In genomic region chr22:32534252-32535215, GRCh38 we compare ENCODE assay signal across 15 cellular contexts. TPM values are rescaled to one million over a fixed set of nuclear protein-coding genes. Genes with fewer than 3 reads are reported as not detected.
A peak's percentile ranks its signal among the peaks of the same experiment; 100 is the strongest.
DNase-seq lines count a peak whose midpoint lies in the region; ATAC-seq and TF ChIP-seq lines count a peak whose summit lies in the region.
"Had no signal": no experiment of that assay in that cellular context is flagged by ENCODE, and none has a peak within 500 bp of the region (broad histone marks: within the 10 kb centered on the region; RNA-seq: fewer than 3 reads in every experiment).

No MANE protein-coding gene starts in this region.

- H3K4me1 Mint-ChIP-seq in osteocyte (ENCODE audit: unreplicated experiment) = peaks cover 35% of the 10 kb centered on the region

- H3K4me3 ChIP-seq in mucosa of rectum (ENCODE audit: low read length in 2 of 2) (no peak overlapping the region), testis (no peak overlapping the region)
- H3K4me3 ChIP-seq: SK-N-MC had no signal

- no peak for TF ChIP-seq POLR2A in testis (IDR thresholded peaks at IDR 0.05)

- peak; percentile 2 for DNase-seq in LoVo (ENCODE audit: low spot score)
- no peak for DNase-seq in Right ventricle myocardium inferior (ENCODE audit: missing footprints)
- DNase-seq in testis = no peak
- no peak for DNase-seq in substantia nigra (lab: John Stamatoyannopoulos, UW)
- no peak for DNase-seq in T1000 (lab: John Stamatoyannopoulos, UW)
- DNase-seq in osteocyte (ENCODE audit: extremely low spot score, unreplicated experiment) = no peak
- DNase-seq: activated CD4-positive, CD25-positive, alpha-beta regulatory T cell treated with anti-CD3 and anti-CD28 coated beads, Interleukin-2, amount 50 U/mL, for 72 hours; CD4-positive, alpha-beta T cell; naive thymus-derived CD8-positive, alpha-beta T cell; NCI-H1092 treated with DMSO at 0.1 percent for 48 hours; NCI-H526 treated with DMSO at 0.1 percent for 48 hours; stimulated activated naive B cell treated with anti-CD40 and anti-IgM and Interleukin-4, amounts not matched to agents 10 μg/mL and 1 μg/mL and 100 μg/mL, for 72 hours had no signal

- peak; percentile 37 for ATAC-seq in Right ventricle myocardium inferior
- no peak for ATAC-seq in HG02759 (IDR thresholded peaks at IDR 0.05; ENCODE audit: unreplicated experiment)
- ATAC-seq: naive thymus-derived CD8-positive, alpha-beta T cell; stimulated activated naive B cell treated with anti-CD40 and anti-IgM and Interleukin-4, amounts not matched to agents 10 μg/mL and 1 μg/mL and 100 μg/mL, for 72 hours had no signal

- no peak overlapping the region for H3K27ac Mint-ChIP-seq in osteocyte (ENCODE audit: unreplicated experiment)
- H3K27ac Mint-ChIP-seq: CD4-positive, alpha-beta T cell; stimulated activated naive B cell treated with anti-CD40 and anti-IgM and Interleukin-4, amounts not matched to agents 10 μg/mL and 1 μg/mL and 100 μg/mL, for 72 hours had no signal

- peaks cover 10% of the 10 kb centered on the region for H3K27me3 Mint-ChIP-seq in osteocyte (ENCODE audit: unreplicated experiment)

- H3K9me3 ChIP-seq in mucosa of rectum (ENCODE audit: control insufficient read depth in 2 of 2, low read length in 2 of 2) = no peaks in the 10 kb centered on the region
- H3K9me3 ChIP-seq in testis = no peaks in the 10 kb centered on the region

- no peak overlapping the region for H3K4me3 Mint-ChIP-seq in osteocyte (ENCODE audit: unreplicated experiment)
- H3K4me3 Mint-ChIP-seq: CD4-positive, alpha-beta T cell; naive thymus-derived CD8-positive, alpha-beta T cell; stimulated activated naive B cell treated with anti-CD40 and anti-IgM and Interleukin-4, amounts not matched to agents 10 μg/mL and 1 μg/mL and 100 μg/mL, for 72 hours had no signal

- no peaks in the 10 kb centered on the region for H3K36me3 Mint-ChIP-seq in osteocyte (ENCODE audit: unreplicated experiment)

- H3K27me3 ChIP-seq in mucosa of rectum (ENCODE audit: control insufficient read depth in 2 of 2, insufficient read depth in 2 of 2, low read length in 2 of 2) (no peaks in the 10 kb centered on the region), testis (no peaks in the 10 kb centered on the region)

- H3K9me3 Mint-ChIP-seq in osteocyte (ENCODE audit: unreplicated experiment) = no peaks in the 10 kb centered on the region
- H3K9me3 Mint-ChIP-seq: CD4-positive, alpha-beta T cell had no signal

- 59 to 72% methylated on average over 15 of the region's 15 CpGs for WGBS in testis, 2 donors

- H3K36me3 ChIP-seq in mucosa of rectum (ENCODE audit: control insufficient read depth in 2 of 2, insufficient read depth in 2 of 2, low read length in 2 of 2) (no peaks in the 10 kb centered on the region), testis (ENCODE audit: low read depth, missing control alignments) (no peaks in the 10 kb centered on the region)

- H3K4me1 ChIP-seq in mucosa of rectum (ENCODE audit: control insufficient read depth in 2 of 2, insufficient read depth in 2 of 2, low read length in 2 of 2) (peaks cover 10 to 31% of the 10 kb centered on the region in 2 donors), testis (peaks cover 31% of the 10 kb centered on the region)

- no peak for TF ChIP-seq CTCF in testis (IDR thresholded peaks at IDR 0.05)
- no peak for TF ChIP-seq CTCF in osteocyte (IDR thresholded peaks at IDR 0.05)

- no peak overlapping the region for H3K9ac ChIP-seq in mucosa of rectum (ENCODE audit: low read depth in 1 of 2, low read length in 2 of 2)

- intact Hi-C loops in Right ventricle myocardium inferior (cut with DNase I) = no loop called here
- intact Hi-C loops in testis (cut with DNase I; ENCODE audit: low total_unique reads) = loop anchor here (5.0 kb wide), 2 partner anchors 88 to 318 kb away; no protein-coding TSS in a partner anchor

- H3K27ac ChIP-seq in mucosa of rectum (ENCODE audit: low read depth in 2 of 2, low read length in 2 of 2) = peak overlapping the region; percentile 28 to 48
- peak overlapping the region; percentile 26 to 84 for H3K27ac ChIP-seq in testis
- no peak overlapping the region for H3K27ac ChIP-seq in substantia nigra (ENCODE audit: low read depth, low read length, poor library complexity, severe bottlenecking)
- H3K27ac ChIP-seq: SK-N-MC had no signal

RNA-seq across cellular contexts. Expression of gene FBXO7, which starts 59.9 kb away (rescaled TPM):
- total RNA-seq in Right ventricle myocardium inferior (35.8 TPM), testis (100 to 1,000 TPM; 184 to 203 TPM), osteocyte (84.7 and 86.9 TPM in 2 replicates)
- polyA plus RNA-seq in testis (ENCODE audit: insufficient read depth, low read depth, low replicate concordance) = 270 TPM
